In genomic region chr4:114691865-114692264, GRCh38 we compare ENCODE assay signal across 14 cellular contexts.
DNase-seq lines count a peak whose midpoint lies in the region; ATAC-seq lines count a peak whose summit lies in the region.
"Had no signal": no experiment of that assay in that cellular context is flagged by ENCODE, and none has a peak within 500 bp of the region (broad histone marks: within the 10 kb centered on the region; RNA-seq: fewer than 3 reads in every experiment).

No MANE protein-coding gene starts in this region.

- peaks cover 14% of the 10 kb centered on the region for H3K27me3 Mint-ChIP-seq in activated naive CD8-positive, alpha-beta T cell treated with anti-CD3 and anti-CD28 coated beads, Interleukin-2, amount 10 ng/mL, durations not matched to agents 7 days and 5 days
- H3K27me3 Mint-ChIP-seq in activated naive CD8-positive, alpha-beta T cell treated with anti-CD3 and anti-CD28 coated beads, Interleukin-2, amount 50 U/mL, for 24 hours = peaks cover 8% of the 10 kb centered on the region
- H3K27me3 Mint-ChIP-seq in natural killer cell treated with Interleukin-12 subunit alpha and Interleukin-12 subunit beta and Interleukin-15 and Interleukin-18, amount 100 ng/mL, for 72 hours = peaks cover 10 to 16% of the 10 kb centered on the region in 2 donors

- DNase-seq in activated naive CD8-positive, alpha-beta T cell treated with anti-CD3 and anti-CD28 coated beads, Interleukin-2, amount 10 ng/mL, durations not matched to agents 7 days and 5 days = no peak
- DNase-seq in activated naive CD8-positive, alpha-beta T cell treated with anti-CD3 and anti-CD28 coated beads, Interleukin-2, amount 50 U/mL, for 24 hours = no peak
- DNase-seq in NCI-H187 treated with DMSO at 0.1 percent for 48 hours (lab: John Stamatoyannopoulos, UW) (no peak), AG08396 (ENCODE audit: low spot score) (no peak), cerebellum (ENCODE audit: low spot score) (no peak)
- no peak for DNase-seq in natural killer cell treated with Interleukin-12 subunit alpha and Interleukin-12 subunit beta and Interleukin-15 and Interleukin-18, amount 100 ng/mL, for 72 hours (ENCODE audit: low spot score)
- DNase-seq: 8988T, DMS 273 treated with DMSO at 0.1 percent for 48 hours, hypothalamus, NCI-H2081 treated with DMSO at 0.1 percent for 48 hours, PC-9, tibial artery had no signal

- H3K4me3 Mint-ChIP-seq in activated naive CD8-positive, alpha-beta T cell treated with anti-CD3 and anti-CD28 coated beads, Interleukin-2, amount 10 ng/mL, durations not matched to agents 7 days and 5 days = no peak overlapping the region
- no peak overlapping the region for H3K4me3 Mint-ChIP-seq in activated naive CD8-positive, alpha-beta T cell treated with anti-CD3 and anti-CD28 coated beads, Interleukin-2, amount 50 U/mL, for 24 hours
- no peak overlapping the region for H3K4me3 Mint-ChIP-seq in natural killer cell treated with Interleukin-12 subunit alpha and Interleukin-12 subunit beta and Interleukin-15 and Interleukin-18, amount 100 ng/mL, for 72 hours

- H3K9me3 Mint-ChIP-seq in activated naive CD8-positive, alpha-beta T cell treated with anti-CD3 and anti-CD28 coated beads, Interleukin-2, amount 10 ng/mL, durations not matched to agents 7 days and 5 days = no peaks in the 10 kb centered on the region
- no peaks in the 10 kb centered on the region for H3K9me3 Mint-ChIP-seq in activated naive CD8-positive, alpha-beta T cell treated with anti-CD3 and anti-CD28 coated beads, Interleukin-2, amount 50 U/mL, for 24 hours
- no peaks in the 10 kb centered on the region for H3K9me3 Mint-ChIP-seq in natural killer cell treated with Interleukin-12 subunit alpha and Interleukin-12 subunit beta and Interleukin-15 and Interleukin-18, amount 100 ng/mL, for 72 hours

- H3K27ac Mint-ChIP-seq in activated naive CD8-positive, alpha-beta T cell treated with anti-CD3 and anti-CD28 coated beads, Interleukin-2, amount 10 ng/mL, durations not matched to agents 7 days and 5 days = no peak overlapping the region
- no peak overlapping the region for H3K27ac Mint-ChIP-seq in activated naive CD8-positive, alpha-beta T cell treated with anti-CD3 and anti-CD28 coated beads, Interleukin-2, amount 50 U/mL, for 24 hours
- no peak overlapping the region for H3K27ac Mint-ChIP-seq in natural killer cell treated with Interleukin-12 subunit alpha and Interleukin-12 subunit beta and Interleukin-15 and Interleukin-18, amount 100 ng/mL, for 72 hours

- peak; percentile 45 for ATAC-seq in activated naive CD8-positive, alpha-beta T cell treated with anti-CD3 and anti-CD28 coated beads, Interleukin-2, amount 10 ng/mL, durations not matched to agents 7 days and 5 days (ENCODE audit: low read depth)
- no peak for ATAC-seq in activated naive CD8-positive, alpha-beta T cell treated with anti-CD3 and anti-CD28 coated beads, Interleukin-2, amount 50 U/mL, for 24 hours
- peak; percentile 95 for ATAC-seq in GM21825 (IDR thresholded peaks at IDR 0.05; ENCODE audit: unreplicated experiment)
- peak; percentile 75 for ATAC-seq in HG03175 (IDR thresholded peaks at IDR 0.05; ENCODE audit: unreplicated experiment)
- no peak for ATAC-seq in natural killer cell treated with Interleukin-12 subunit alpha and Interleukin-12 subunit beta and Interleukin-15 and Interleukin-18, amount 100 ng/mL, for 72 hours

- H3K4me1 Mint-ChIP-seq in activated naive CD8-positive, alpha-beta T cell treated with anti-CD3 and anti-CD28 coated beads, Interleukin-2, amount 10 ng/mL, durations not matched to agents 7 days and 5 days = no peaks in the 10 kb centered on the region
- peaks cover 3% of the 10 kb centered on the region for H3K4me1 Mint-ChIP-seq in activated naive CD8-positive, alpha-beta T cell treated with anti-CD3 and anti-CD28 coated beads, Interleukin-2, amount 50 U/mL, for 24 hours
- H3K4me1 Mint-ChIP-seq in natural killer cell treated with Interleukin-12 subunit alpha and Interleukin-12 subunit beta and Interleukin-15 and Interleukin-18, amount 100 ng/mL, for 72 hours (ENCODE audit: low read depth in 2 of 2) = no peaks in the 10 kb centered on the region

- H3K36me3 Mint-ChIP-seq in activated naive CD8-positive, alpha-beta T cell treated with anti-CD3 and anti-CD28 coated beads, Interleukin-2, amount 10 ng/mL, durations not matched to agents 7 days and 5 days = no peaks in the 10 kb centered on the region
- H3K36me3 Mint-ChIP-seq in activated naive CD8-positive, alpha-beta T cell treated with anti-CD3 and anti-CD28 coated beads, Interleukin-2, amount 50 U/mL, for 24 hours (ENCODE audit: low read depth) = no peaks in the 10 kb centered on the region
- H3K36me3 Mint-ChIP-seq in natural killer cell treated with Interleukin-12 subunit alpha and Interleukin-12 subunit beta and Interleukin-15 and Interleukin-18, amount 100 ng/mL, for 72 hours = no peaks in the 10 kb centered on the region

- POLR2A ChIA-PET in activated naive CD8-positive, alpha-beta T cell treated with anti-CD3 and anti-CD28 coated beads, Interleukin-2, amount 10 ng/mL, durations not matched to agents 7 days and 5 days (lab: Charles Lee) = no interaction called here

Comparison
In these comparisons a context has a peak if more than half of its experiments do, and no peak if none do; other contexts are left out.
1. ATAC-seq: peak in activated naive CD8-positive, alpha-beta T cell treated with anti-CD3 and anti-CD28 coated beads, Interleukin-2, amount 10 ng/mL, durations not matched to agents 7 days and 5 days (single experiment), GM21825 (single experiment) and HG03175 (single experiment); none in activated naive CD8-positive, alpha-beta T cell treated with anti-CD3 and anti-CD28 coated beads, Interleukin-2, amount 50 U/mL, for 24 hours (single experiment) and natural killer cell treated with Interleukin-12 subunit alpha and Interleukin-12 subunit beta and Interleukin-15 and Interleukin-18, amount 100 ng/mL, for 72 hours (0 of 2).